Comparison of ENCODE assay signal across 8 cellular contexts in genomic region chr13:53250272-53250875, GRCh38.
DNase-seq lines count a peak whose midpoint lies in the region; ATAC-seq and TF ChIP-seq lines count a peak whose summit lies in the region.

No MANE protein-coding gene starts in this region.

- peak; percentile 82 for TF ChIP-seq CTCF in AG10803 (conservative IDR thresholded peaks at IDR 0.05; ENCODE audit: low read length)
- TF ChIP-seq CTCF in GM13976 (IDR thresholded peaks at IDR 0.05; ENCODE audit: borderline replicate concordance, control extremely low read depth, extremely low read depth, insufficient read depth, missing control alignments) = peak; percentile 48
- TF ChIP-seq CTCF in epithelial cell of proximal tubule (conservative IDR thresholded peaks at IDR 0.05; ENCODE audit: low read depth, low read length) = peak; percentile 86

- H3K4me3 ChIP-seq in AG10803 (ENCODE audit: low read length) (no peak overlapping the region), epithelial cell of proximal tubule (ENCODE audit: low read depth, low read length) (no peak overlapping the region)

- H3K4me3 Mint-ChIP-seq in naive B cell = no peak overlapping the region
- no peak overlapping the region for H3K4me3 Mint-ChIP-seq in stimulated activated effector memory CD8-positive, alpha-beta T cell treated with anti-CD3 and anti-CD28 coated beads, Interleukin-12 subunit alpha, Interleukin-12 subunit beta, amount 100 ng/mL, for 72 hours

- H3K36me3 Mint-ChIP-seq in naive B cell = no peaks in the 10 kb centered on the region
- H3K36me3 Mint-ChIP-seq in stimulated activated effector memory CD8-positive, alpha-beta T cell treated with anti-CD3 and anti-CD28 coated beads, Interleukin-12 subunit alpha, Interleukin-12 subunit beta, amount 100 ng/mL, for 72 hours = no peaks in the 10 kb centered on the region

- no peaks in the 10 kb centered on the region for H3K4me1 Mint-ChIP-seq in naive B cell
- no peaks in the 10 kb centered on the region for H3K4me1 Mint-ChIP-seq in stimulated activated effector memory CD8-positive, alpha-beta T cell treated with anti-CD3 and anti-CD28 coated beads, Interleukin-12 subunit alpha, Interleukin-12 subunit beta, amount 100 ng/mL, for 72 hours

- peak; percentile 75 for DNase-seq in AG10803 (ENCODE audit: low read depth)
- DNase-seq in GM13976 (ENCODE audit: low spot score) = peak; percentile 33
- peak; percentile 86 for DNase-seq in NCI-H1092 treated with DMSO at 0.1 percent for 48 hours (lab: John Stamatoyannopoulos, UW)
- peak; percentile 55 for DNase-seq in SIG-M5 (lab: John Stamatoyannopoulos, UW)
- DNase-seq in epithelial cell of proximal tubule (ENCODE audit: low read depth) = peak; percentile 32
- DNase-seq in naive B cell = peak; percentile 12
- DNase-seq in stimulated activated effector memory CD8-positive, alpha-beta T cell treated with anti-CD3 and anti-CD28 coated beads, Interleukin-12 subunit alpha, Interleukin-12 subunit beta, amount 100 ng/mL, for 72 hours (ENCODE audit: low spot score in 2 of 2) = no peak

- in situ Hi-C loops in GM13976 (cut with MboI; ENCODE audit: low sequenced_read_pairs, unreplicated experiment) = loop anchor here (25.0 kb wide), 1 partner anchor 512 kb away; no protein-coding TSS in a partner anchor

- no peak overlapping the region for H3K27ac Mint-ChIP-seq in naive B cell
- no peak overlapping the region for H3K27ac Mint-ChIP-seq in stimulated activated effector memory CD8-positive, alpha-beta T cell treated with anti-CD3 and anti-CD28 coated beads, Interleukin-12 subunit alpha, Interleukin-12 subunit beta, amount 100 ng/mL, for 72 hours

- peaks cover 0 to 3% (median 0%) of the 10 kb centered on the region in 3 donors for H3K27me3 Mint-ChIP-seq in naive B cell

- no peaks in the 10 kb centered on the region for H3K9me3 Mint-ChIP-seq in naive B cell
- H3K9me3 Mint-ChIP-seq in stimulated activated effector memory CD8-positive, alpha-beta T cell treated with anti-CD3 and anti-CD28 coated beads, Interleukin-12 subunit alpha, Interleukin-12 subunit beta, amount 100 ng/mL, for 72 hours = no peaks in the 10 kb centered on the region

- ATAC-seq in HG02798 (IDR thresholded peaks at IDR 0.05; ENCODE audit: poor library complexity, unreplicated experiment) (peak; percentile 86), naive B cell (ENCODE audit: low read depth in 2 of 2) (peak in 1 of 2 donors; percentile 41)
- no peak for ATAC-seq in stimulated activated effector memory CD8-positive, alpha-beta T cell treated with anti-CD3 and anti-CD28 coated beads, Interleukin-12 subunit alpha, Interleukin-12 subunit beta, amount 100 ng/mL, for 72 hours

Comparison
In these comparisons a context has a peak if more than half of its experiments do, and no peak if none do; other contexts are left out.
1. DNase-seq: peak in AG10803 (single experiment), GM13976 (single experiment), NCI-H1092 treated with DMSO at 0.1 percent for 48 hours (single experiment), SIG-M5 (single experiment), epithelial cell of proximal tubule (single experiment) and naive B cell (single experiment); none in stimulated activated effector memory CD8-positive, alpha-beta T cell treated with anti-CD3 and anti-CD28 coated beads, Interleukin-12 subunit alpha, Interleukin-12 subunit beta, amount 100 ng/mL, for 72 hours (0 of 2).
2. Peak in every context shown above with its lines, with median percentiles within 50 percentile points of each other: CTCF ChIP-seq.